12 cellular contexts compared by ENCODE assay signal in the genomic region with DNA sequence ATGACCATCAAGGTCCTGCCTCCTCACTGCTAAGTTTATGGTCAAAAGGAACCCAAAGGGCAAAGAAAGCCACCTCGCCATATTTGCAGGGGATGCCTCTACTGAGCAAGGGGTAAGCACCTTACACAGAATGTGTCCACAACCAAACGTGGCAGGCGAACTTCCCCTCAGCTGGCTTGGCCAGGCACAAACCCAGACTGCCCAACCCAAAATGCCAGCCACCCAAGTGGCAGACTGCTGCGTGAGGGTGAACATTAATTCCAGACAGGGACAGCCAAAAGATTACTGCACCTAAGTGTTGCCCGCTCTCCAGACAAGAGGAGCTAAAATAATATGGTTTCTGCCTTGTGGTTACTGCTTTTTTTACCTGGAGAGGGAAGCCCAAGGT. TPM values are rescaled to one million over a fixed set of nuclear protein-coding genes. Genes with fewer than 3 reads are reported as not detected.
DNase-seq lines count a peak whose midpoint lies in the region; ATAC-seq and TF ChIP-seq lines count a peak whose summit lies in the region.
"Had no signal": no experiment of that assay in that cellular context is flagged by ENCODE, and none has a peak within 500 bp of the region (broad histone marks: within the 10 kb centered on the region; RNA-seq: fewer than 3 reads in every experiment).

No MANE protein-coding gene starts in this region.

- peaks cover 64 to 74% (median 64%) of the 10 kb centered on the region in 4 donors for H3K4me1 ChIP-seq in esophagus muscularis mucosa
- H3K4me1 ChIP-seq in thoracic aorta (ENCODE audit: control insufficient read depth in 1 of 2, low read depth in 2 of 2), result peaks cover 18 to 38% of the 10 kb centered on the region in 2 donors

- peak overlapping the region; percentile 55 to 72 (median 64) for H3K27ac ChIP-seq in esophagus muscularis mucosa (replicated peaks in 1 of 4)
- peak overlapping the region; percentile 53 to 65 for H3K27ac ChIP-seq in thoracic aorta

- H3K36me3 Mint-ChIP-seq in HFFc6 (ENCODE audit: low read depth), result peaks cover 13% of the 10 kb centered on the region
- H3K36me3 Mint-ChIP-seq in mesothelial cell of epicardium, result peaks cover 7% of the 10 kb centered on the region
- H3K36me3 Mint-ChIP-seq: CD4-positive, CD25-positive, alpha-beta regulatory T cell had no signal

- H3K27ac Mint-ChIP-seq in HFFc6 (peak overlapping the region; percentile 73), mesothelial cell of epicardium (peak overlapping the region; percentile 70)
- H3K27ac Mint-ChIP-seq: CD4-positive, CD25-positive, alpha-beta regulatory T cell had no signal

- peak overlapping the region in 3 of 4 donors; percentile 48 to 63 (median 50) for H3K4me3 ChIP-seq in esophagus muscularis mucosa
- H3K4me3 ChIP-seq in thoracic aorta, result peak overlapping the region; percentile 62
- H3K4me3 ChIP-seq in lower leg skin (ENCODE audit: low read depth, poor library complexity, severe bottlenecking), result no peak overlapping the region

- H3K4me1 Mint-ChIP-seq in HFFc6 (ENCODE audit: low read depth) (peaks cover 55% of the 10 kb centered on the region), mesothelial cell of epicardium (peaks cover 44% of the 10 kb centered on the region)
- H3K4me1 Mint-ChIP-seq: CD4-positive, CD25-positive, alpha-beta regulatory T cell had no signal

- 72% methylated on average over 5 of the region's 5 CpGs for WGBS in esophagus muscularis mucosa
- 55 to 67% methylated on average over 5 of the region's 5 CpGs for WGBS in lower leg skin, 2 donors

- no peaks in the 10 kb centered on the region for H3K9me3 ChIP-seq in esophagus muscularis mucosa
- H3K9me3 ChIP-seq in thoracic aorta, result no peaks in the 10 kb centered on the region
- H3K9me3 ChIP-seq: ovary had no signal

- TF ChIP-seq CTCF in HFFc6 (IDR thresholded peaks at IDR 0.05), result no peak
- TF ChIP-seq CTCF in esophagus muscularis mucosa (IDR thresholded peaks at IDR 0.05), result no peak
- no peak for TF ChIP-seq CTCF in mesothelial cell of epicardium (IDR thresholded peaks at IDR 0.05; ENCODE audit: unreplicated experiment)
- no peak for TF ChIP-seq CTCF in thoracic aorta (IDR thresholded peaks at IDR 0.05)
- TF ChIP-seq CTCF in lower leg skin (IDR thresholded peaks at IDR 0.05), result no peak

- no peaks in the 10 kb centered on the region for H3K27me3 ChIP-seq in esophagus muscularis mucosa
- no peaks in the 10 kb centered on the region for H3K27me3 ChIP-seq in thoracic aorta (replicated peaks; ENCODE audit: insufficient read depth)
- H3K27me3 ChIP-seq: ovary had no signal

- TF ChIP-seq EP300 in esophagus muscularis mucosa (IDR thresholded peaks at IDR 0.05), result no peak

- no peaks in the 10 kb centered on the region for H3K27me3 Mint-ChIP-seq in HFFc6 (ENCODE audit: insufficient read depth)
- H3K27me3 Mint-ChIP-seq in mesothelial cell of epicardium (ENCODE audit: low read depth), result no peaks in the 10 kb centered on the region

- no peaks in the 10 kb centered on the region for H3K36me3 ChIP-seq in esophagus muscularis mucosa
- no peaks in the 10 kb centered on the region for H3K36me3 ChIP-seq in thoracic aorta
- H3K36me3 ChIP-seq: ovary had no signal

- intact Hi-C loops in esophagus muscularis mucosa (cut with DNase I) (no loop called here), lower leg skin (cut with DNase I; ENCODE audit: low total_unique reads) (no loop called here)

- H3K9me3 Mint-ChIP-seq in HFFc6 (no peaks in the 10 kb centered on the region), mesothelial cell of epicardium (no peaks in the 10 kb centered on the region)

- TF ChIP-seq POLR2A in esophagus muscularis mucosa (IDR thresholded peaks at IDR 0.05; ENCODE audit: low read depth) (no peak), lower leg skin (IDR thresholded peaks at IDR 0.05) (no peak)

- ATAC-seq in thoracic aorta (ENCODE audit: insufficient number of reproducible peaks, low FRiP score, low read depth) (no peak), HG02763 (IDR thresholded peaks at IDR 0.05; ENCODE audit: unreplicated experiment) (no peak)

- H3K4me3 Mint-ChIP-seq in HFFc6 (peak overlapping the region; percentile 78), mesothelial cell of epicardium (no peak overlapping the region)
- H3K4me3 Mint-ChIP-seq: CD4-positive, CD25-positive, alpha-beta regulatory T cell had no signal

- no peak for DNase-seq in HFFc6
- DNase-seq in esophagus muscularis mucosa (ENCODE audit: extremely low spot score), result no peak
- no peak for DNase-seq in mesothelial cell of epicardium (ENCODE audit: low spot score in 2 of 2, unreplicated experiment in 2 of 2)
- DNase-seq in thoracic aorta (ENCODE audit: low spot score), result no peak
- no peak for DNase-seq in NCI-H82 (lab: John Stamatoyannopoulos, UW)
- DNase-seq in activated effector memory CD4-positive, alpha-beta T cell treated with Interleukin-2 at 50 U/mL for 16 hours, result no peak
- no peak for DNase-seq in lower leg skin (ENCODE audit: low spot score in 2 of 2)
- DNase-seq: activated T-cell treated with anti-CD3 and anti-CD28 coated beads for 4 hours; CD4-positive, CD25-positive, alpha-beta regulatory T cell; Karpas-422 had no signal

RNA-seq across cellular contexts. Expression of a gene that starts 16.0 kb away (rescaled TPM):
- 1 to 10 TPM; 7.5 to 8.5 (median 8.1) TPM for total RNA-seq in HFFc6 (2021; fragmentation: NEBNext Ultra II Directional; extraction: Animal tissue kit (Norgen Biotek cat#: 25700))
- total RNA-seq in esophagus muscularis mucosa (1 to 10 TPM; 2.0 to 4.8 (median 4.0) TPM), mesothelial cell of epicardium (20.3 to 21.8 TPM (median 20.6 TPM) in 3 replicates), thoracic aorta (1 to 10 TPM in 1 of 2 donors, under 1 TPM in 1; 0.95 to 4.1 TPM), lower leg skin (1 to 10 TPM; 2.3 to 5.4 (median 3.6) TPM)
- total RNA-seq: CD4-positive, CD25-positive, alpha-beta regulatory T cell had no signal
